Comparison of ENCODE assay signal across 8 cellular contexts in the genomic region with DNA sequence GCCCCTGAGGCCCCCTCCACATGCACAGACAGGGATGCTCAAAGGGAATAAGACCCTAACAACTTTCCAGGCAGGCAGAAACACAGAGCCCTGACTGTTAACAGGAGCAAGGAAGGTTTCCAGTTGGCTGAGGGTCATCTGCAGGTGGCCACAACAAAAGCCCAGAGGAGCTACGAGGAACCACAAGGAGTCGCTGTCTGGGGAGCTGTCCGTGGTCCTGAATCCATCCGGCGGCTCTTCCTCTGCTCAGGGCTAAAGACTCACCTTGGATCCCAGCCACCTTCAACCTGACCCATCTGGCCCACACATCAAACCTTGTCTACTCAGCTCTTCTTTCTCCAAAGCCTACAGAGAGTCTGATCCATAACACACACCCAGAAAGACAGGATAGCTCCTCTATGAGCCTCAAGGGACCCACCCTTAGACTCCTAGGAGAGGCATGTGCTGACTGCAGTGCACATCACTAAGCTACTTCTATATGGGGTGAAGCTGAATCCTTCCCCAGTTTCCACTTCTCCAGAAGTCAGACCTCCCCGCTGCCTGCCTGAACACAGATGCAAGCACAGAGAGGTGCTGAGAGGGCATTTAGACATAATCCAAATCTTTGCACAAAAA.
DNase-seq lines count a peak whose midpoint lies in the region; ATAC-seq and TF ChIP-seq lines count a peak whose summit lies in the region.

No MANE protein-coding gene starts in this region.

- no peaks in the 10 kb centered on the region for H3K9me3 ChIP-seq in ascending aorta

- H3K36me3 ChIP-seq in ascending aorta = no peaks in the 10 kb centered on the region

- no peaks in the 10 kb centered on the region for H3K4me1 ChIP-seq in ascending aorta

- POLR2A ChIA-PET in HEK293T (lab: Yijun Ruan, JAX) = no interaction called here
- POLR2A ChIA-PET in T-cell (lab: Charles Lee) = no interaction called here

- TF ChIP-seq CTCF in ascending aorta (IDR thresholded peaks at IDR 0.05) = peak in 2 of 3 experiments; percentile 11 to 40

- H3K27me3 ChIP-seq in ascending aorta = no peaks in the 10 kb centered on the region

- no peak overlapping the region for H3K27ac ChIP-seq in ascending aorta

- ATAC-seq in T-cell (replicated peaks in 1 of 4) (no peak), GM19328 (IDR thresholded peaks at IDR 0.05; ENCODE audit: unreplicated experiment) (no peak)

- DNase-seq in AG20443 (ENCODE audit: low spot score) (peak; percentile 82), HEK293T (ENCODE audit: extremely low spot score) (peak; percentile 90), T-cell (peak in 28 of 34 experiments; percentile 4 to 55 (median 42)), ascending aorta (ENCODE audit: low spot score in 2 of 2) (no peak), immature natural killer cell (peak; percentile 52 to 63 (median 61)), NCI-H1694 treated with DMSO at 0.1 percent for 48 hours (lab: John Stamatoyannopoulos, UW) (no peak)
- peak in 2 of 3 experiments; percentile 16 to 52 for DNase-seq in stimulated activated CD4-positive, alpha-beta T cell treated with anti-CD3 and anti-CD28 coated beads, TNF-alpha, amount 100 ng/mL, for 24 hours (ENCODE audit: low read depth in 3 of 3)

- intact Hi-C loops in ascending aorta (cut with DNase I) = no loop called here

- H3K36me3 Mint-ChIP-seq in T-cell (no peaks in the 10 kb centered on the region), immature natural killer cell (no peaks in the 10 kb centered on the region)

- CTCF ChIA-PET in HEK293T (lab: Yijun Ruan, JAX) = interaction anchor here (0.6 to 2.3 kb wide), 11 partner anchors 9 to 127 kb away, joined by 3 to 13 read pairs (median 3); no protein-coding TSS in a partner anchor
- CTCF ChIA-PET in T-cell (lab: Charles Lee) = interaction anchor here (0.5 to 1.6 kb wide), 8 partner anchors 14 to 364 kb away, joined by 3 to 6 read pairs (median 4); no protein-coding TSS in a partner anchor

- no peak overlapping the region for H3K4me3 ChIP-seq in ascending aorta

- no peak overlapping the region for H3K27ac Mint-ChIP-seq in T-cell
- peak overlapping the region in 1 of 6 donors; percentile 46 for H3K27ac Mint-ChIP-seq in immature natural killer cell

- peaks cover 14 to 60% of the 10 kb centered on the region in 2 donors for H3K27me3 Mint-ChIP-seq in T-cell
- H3K27me3 Mint-ChIP-seq in immature natural killer cell (ENCODE audit: low read depth in 3 of 3) = peaks cover 12 to 24% (median 12%) of the 10 kb centered on the region in 3 donors

- no peak overlapping the region for H3K4me3 Mint-ChIP-seq in T-cell
- H3K4me3 Mint-ChIP-seq in immature natural killer cell = no peak overlapping the region

- no peaks in the 10 kb centered on the region for H3K4me1 Mint-ChIP-seq in T-cell
- peaks cover under 1 to 2% of the 10 kb centered on the region in 2 donors for H3K4me1 Mint-ChIP-seq in immature natural killer cell

- H3K9me3 Mint-ChIP-seq in T-cell = no peaks in the 10 kb centered on the region
- H3K9me3 Mint-ChIP-seq in immature natural killer cell = no peaks in the 10 kb centered on the region

TF ChIP-seq in HEK293T, 16 proteins besides CTCF, POLR2A, EP300 and RAD21:
- no peak for TF ChIP-seq ZNF384 (IDR thresholded peaks at IDR 0.05)
- TF ChIP-seq SUZ12 (IDR thresholded peaks at IDR 0.05) = no peak
- TF ChIP-seq FOXA1 (IDR thresholded peaks at IDR 0.05) = no peak
- TF ChIP-seq L3MBTL2 (conservative IDR thresholded peaks at IDR 0.05) = no peak
- no peak for TF ChIP-seq SP1 (IDR thresholded peaks at IDR 0.05)
- TF ChIP-seq ELF4 (IDR thresholded peaks at IDR 0.05) = no peak
- no peak for TF ChIP-seq ARNT (IDR thresholded peaks at IDR 0.05)
- TF ChIP-seq NFRKB (IDR thresholded peaks at IDR 0.05) = no peak
- no peak for TF ChIP-seq CTBP1 (IDR thresholded peaks at IDR 0.05; ENCODE audit: borderline replicate concordance)
TF ChIP-seq in HEK293T: peak in this region for 0.

Comparison
In these comparisons a context has a peak if more than half of its experiments do, and no peak if none do; other contexts are left out.
1. DNase-seq: peak in AG20443 (single experiment), HEK293T (single experiment), T-cell (28 of 34), immature natural killer cell (3 of 3) and stimulated activated CD4-positive, alpha-beta T cell treated with anti-CD3 and anti-CD28 coated beads, TNF-alpha, amount 100 ng/mL, for 24 hours (2 of 3); none in ascending aorta (0 of 2) and NCI-H1694 treated with DMSO at 0.1 percent for 48 hours (single experiment).